ENCODE assay signal across 1 cellular context in the genomic region with DNA sequence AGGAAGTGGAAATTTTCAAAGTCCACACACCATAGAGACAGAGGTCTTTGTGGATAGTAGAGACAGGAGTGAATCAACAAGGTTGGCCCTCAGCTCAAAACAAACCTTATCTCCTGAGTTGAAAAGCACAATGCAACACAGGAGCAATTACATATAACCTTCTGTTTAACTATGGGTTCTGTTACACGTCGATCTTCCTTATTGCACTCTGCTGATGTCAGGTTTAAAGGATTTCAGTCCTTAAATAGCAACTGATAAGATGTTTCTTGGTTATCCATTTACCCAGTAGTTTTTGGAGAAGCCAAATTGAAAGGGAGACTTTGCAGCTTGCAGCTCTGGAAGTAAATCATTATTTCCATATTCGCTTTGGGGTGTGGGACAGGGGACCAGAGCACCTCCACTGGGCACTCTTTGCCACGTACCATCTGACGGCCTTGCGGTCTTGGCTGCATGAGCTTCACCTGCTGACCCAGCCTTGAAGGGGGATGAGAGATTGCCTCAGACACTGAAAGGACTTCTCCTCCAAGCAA.
TF ChIP-seq lines count a peak whose summit lies in the region.

No MANE protein-coding gene starts in this region.

TF ChIP-seq in HepG2, 621 proteins besides CTCF, POLR2A, EP300 and RAD21:
- TF ChIP-seq, protein P1, sequence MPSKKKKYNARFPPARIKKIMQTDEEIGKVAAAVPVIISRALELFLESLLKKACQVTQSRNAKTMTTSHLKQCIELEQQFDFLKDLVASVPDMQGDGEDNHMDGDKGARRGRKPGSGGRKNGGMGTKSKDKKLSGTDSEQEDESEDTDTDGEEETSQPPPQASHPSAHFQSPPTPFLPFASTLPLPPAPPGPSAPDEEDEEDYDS (CRISPR knock-in tag; IDR thresholded peaks at IDR 0.05), result no peak
- TF ChIP-seq FOXA1 (IDR thresholded peaks at IDR 0.05), result no peak
- peak; percentile 44; the same call in 1 of the 2 replicates for TF ChIP-seq FOXA1 (CRISPR knock-in tag; IDR thresholded peaks at IDR 0.05)
- no peak for TF ChIP-seq SOX6 (IDR thresholded peaks at IDR 0.05)
- peak; percentile 40 for TF ChIP-seq SOX6 (CRISPR knock-in tag; IDR thresholded peaks at IDR 0.05)
- TF ChIP-seq, protein P2, sequence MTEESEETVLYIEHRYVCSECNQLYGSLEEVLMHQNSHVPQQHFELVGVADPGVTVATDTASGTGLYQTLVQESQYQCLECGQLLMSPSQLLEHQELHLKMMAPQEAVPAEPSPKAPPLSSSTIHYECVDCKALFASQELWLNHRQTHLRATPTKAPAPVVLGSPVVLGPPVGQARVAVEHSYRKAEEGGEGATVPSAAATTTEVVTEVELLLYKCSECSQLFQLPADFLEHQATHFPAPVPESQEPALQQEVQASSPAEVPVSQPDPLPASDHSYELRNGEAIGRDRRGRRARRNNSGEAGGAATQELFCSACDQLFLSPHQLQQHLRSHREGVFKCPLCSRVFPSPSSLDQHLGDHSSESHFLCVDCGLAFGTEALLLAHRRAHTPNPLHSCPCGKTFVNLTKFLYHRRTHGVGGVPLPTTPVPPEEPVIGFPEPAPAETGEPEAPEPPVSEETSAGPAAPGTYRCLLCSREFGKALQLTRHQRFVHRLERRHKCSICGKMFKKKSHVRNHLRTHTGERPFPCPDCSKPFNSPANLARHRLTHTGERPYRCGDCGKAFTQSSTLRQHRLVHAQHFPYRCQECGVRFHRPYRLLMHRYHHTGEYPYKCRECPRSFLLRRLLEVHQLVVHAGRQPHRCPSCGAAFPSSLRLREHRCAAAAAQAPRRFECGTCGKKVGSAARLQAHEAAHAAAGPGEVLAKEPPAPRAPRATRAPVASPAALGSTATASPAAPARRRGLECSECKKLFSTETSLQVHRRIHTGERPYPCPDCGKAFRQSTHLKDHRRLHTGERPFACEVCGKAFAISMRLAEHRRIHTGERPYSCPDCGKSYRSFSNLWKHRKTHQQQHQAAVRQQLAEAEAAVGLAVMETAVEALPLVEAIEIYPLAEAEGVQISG (CRISPR knock-in tag; IDR thresholded peaks at IDR 0.05), result peak; percentile 31; the same call in 1 of the 2 replicates
- no peak for TF ChIP-seq SOX13 (IDR thresholded peaks at IDR 0.05)
- peak in 1 of 2 experiments; percentile 75; a peak in 2 of 4 replicates for TF ChIP-seq SOX13 (CRISPR knock-in tag; conservative IDR thresholded peaks at IDR 0.05 in 1 of 2, IDR thresholded peaks at IDR 0.05 in 1 of 2)
- TF ChIP-seq, protein P3, sequence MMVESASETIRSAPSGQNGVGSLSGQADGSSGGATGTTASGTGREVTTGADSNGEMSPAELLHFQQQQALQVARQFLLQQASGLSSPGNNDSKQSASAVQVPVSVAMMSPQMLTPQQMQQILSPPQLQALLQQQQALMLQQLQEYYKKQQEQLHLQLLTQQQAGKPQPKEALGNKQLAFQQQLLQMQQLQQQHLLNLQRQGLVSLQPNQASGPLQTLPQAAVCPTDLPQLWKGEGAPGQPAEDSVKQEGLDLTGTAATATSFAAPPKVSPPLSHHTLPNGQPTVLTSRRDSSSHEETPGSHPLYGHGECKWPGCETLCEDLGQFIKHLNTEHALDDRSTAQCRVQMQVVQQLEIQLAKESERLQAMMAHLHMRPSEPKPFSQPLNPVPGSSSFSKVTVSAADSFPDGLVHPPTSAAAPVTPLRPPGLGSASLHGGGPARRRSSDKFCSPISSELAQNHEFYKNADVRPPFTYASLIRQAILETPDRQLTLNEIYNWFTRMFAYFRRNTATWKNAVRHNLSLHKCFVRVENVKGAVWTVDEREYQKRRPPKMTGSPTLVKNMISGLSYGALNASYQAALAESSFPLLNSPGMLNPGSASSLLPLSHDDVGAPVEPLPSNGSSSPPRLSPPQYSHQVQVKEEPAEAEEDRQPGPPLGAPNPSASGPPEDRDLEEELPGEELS (CRISPR knock-in tag; IDR thresholded peaks at IDR 0.05), result 0 out of 2 replicates have a peak, but pooled peaks have one; percentile 54
- no peak for TF ChIP-seq HOXA7 (CRISPR knock-in tag; IDR thresholded peaks at IDR 0.05)
- no peak for TF ChIP-seq ETV5 (CRISPR knock-in tag; IDR thresholded peaks at IDR 0.05; ENCODE audit: borderline replicate concordance)
